ENCODE assay signal across 8 cellular contexts in the genomic region with DNA sequence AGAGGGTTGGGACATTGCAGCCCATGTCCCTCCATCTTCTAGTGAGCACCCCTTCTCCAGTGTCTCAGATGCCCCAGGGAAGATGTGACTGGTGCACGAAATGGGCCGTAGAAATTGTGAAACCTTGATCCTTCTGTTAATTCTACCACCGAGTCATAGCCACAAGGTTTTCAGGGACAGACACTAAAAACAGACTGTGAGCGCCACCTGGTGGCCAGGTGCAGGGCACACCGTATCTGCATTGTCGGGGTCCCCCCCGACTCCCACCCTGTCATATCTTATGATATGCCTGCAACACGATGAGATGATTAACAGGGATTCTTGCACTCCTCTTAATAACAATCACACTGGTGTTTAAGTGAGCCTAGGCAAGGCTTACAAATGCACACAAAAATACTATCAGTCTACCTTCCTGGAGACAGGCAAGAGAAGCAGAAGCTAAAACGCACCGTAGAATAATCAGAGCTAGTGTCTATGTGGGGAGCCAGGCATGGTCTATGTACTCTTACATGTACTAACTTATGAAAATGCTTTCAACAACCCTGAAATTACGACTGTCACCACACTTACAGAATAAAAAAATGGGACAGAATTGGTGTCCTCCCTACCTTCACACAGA.
A peak's percentile ranks its signal among the peaks of the same experiment; 100 is the strongest.
DNase-seq lines count a peak whose midpoint lies in the region; ATAC-seq and TF ChIP-seq lines count a peak whose summit lies in the region.

No MANE protein-coding gene starts in this region.

- H3K27ac ChIP-seq in brain microvascular endothelial cell = no peak overlapping the region

- no peaks in the 10 kb centered on the region for H3K36me3 ChIP-seq in GM06990 (ENCODE audit: control insufficient read depth, insufficient read depth, low read length)
- no peaks in the 10 kb centered on the region for H3K36me3 ChIP-seq in brain microvascular endothelial cell (replicated peaks)

- peak; percentile 95 for TF ChIP-seq CTCF in GM06990 (IDR thresholded peaks at IDR 0.05; ENCODE audit: insufficient read depth, low read length, poor library complexity, severe bottlenecking)
- peak; percentile 91 for TF ChIP-seq CTCF in brain microvascular endothelial cell (IDR thresholded peaks at IDR 0.05; ENCODE audit: low read depth, low read length, missing control alignments)

- H3K27me3 ChIP-seq in GM06990 (replicated peaks; ENCODE audit: control insufficient read depth, insufficient read depth, low read length) (no peaks in the 10 kb centered on the region), brain microvascular endothelial cell (replicated peaks) (no peaks in the 10 kb centered on the region)

- in situ Hi-C loops in brain microvascular endothelial cell (cut with HindIII; ENCODE audit: low pct_ligation_motif_present, low sequenced_read_pairs) = no loop called here

- ATAC-seq in GM21381 (IDR thresholded peaks at IDR 0.05; ENCODE audit: unreplicated experiment) = no peak
- ATAC-seq in GM18519 (IDR thresholded peaks at IDR 0.05; ENCODE audit: low FRiP score, unreplicated experiment) = no peak

- H3K4me3 ChIP-seq in GM06990 (replicated peaks; ENCODE audit: low read depth, low read length) (no peak overlapping the region), brain microvascular endothelial cell (ENCODE audit: low read depth, low read length) (no peak overlapping the region)

- DNase-seq in GM06990 (ENCODE audit: extremely low read depth, insufficient read length) = peak; percentile 38
- peak; percentile 80 for DNase-seq in NCI-H1092 (lab: John Stamatoyannopoulos, UW)
- DNase-seq in UCSD-AML1 (lab: John Stamatoyannopoulos, UW; ENCODE audit: unreplicated experiment) = peak; percentile 59
- DNase-seq in brain microvascular endothelial cell = no peak
- peak; percentile 61 for DNase-seq in kidney tubule cell (ENCODE audit: low spot score)
- peak; percentile 49 for DNase-seq in stimulated activated CD4-positive, alpha-beta T cell treated with anti-CD3 and anti-CD28 coated beads, Interleukin-2, amount 100 ng/mL, for 4 hours (ENCODE audit: low read depth)
